ENCODE assay signal across 1 cellular context in the genomic region with DNA sequence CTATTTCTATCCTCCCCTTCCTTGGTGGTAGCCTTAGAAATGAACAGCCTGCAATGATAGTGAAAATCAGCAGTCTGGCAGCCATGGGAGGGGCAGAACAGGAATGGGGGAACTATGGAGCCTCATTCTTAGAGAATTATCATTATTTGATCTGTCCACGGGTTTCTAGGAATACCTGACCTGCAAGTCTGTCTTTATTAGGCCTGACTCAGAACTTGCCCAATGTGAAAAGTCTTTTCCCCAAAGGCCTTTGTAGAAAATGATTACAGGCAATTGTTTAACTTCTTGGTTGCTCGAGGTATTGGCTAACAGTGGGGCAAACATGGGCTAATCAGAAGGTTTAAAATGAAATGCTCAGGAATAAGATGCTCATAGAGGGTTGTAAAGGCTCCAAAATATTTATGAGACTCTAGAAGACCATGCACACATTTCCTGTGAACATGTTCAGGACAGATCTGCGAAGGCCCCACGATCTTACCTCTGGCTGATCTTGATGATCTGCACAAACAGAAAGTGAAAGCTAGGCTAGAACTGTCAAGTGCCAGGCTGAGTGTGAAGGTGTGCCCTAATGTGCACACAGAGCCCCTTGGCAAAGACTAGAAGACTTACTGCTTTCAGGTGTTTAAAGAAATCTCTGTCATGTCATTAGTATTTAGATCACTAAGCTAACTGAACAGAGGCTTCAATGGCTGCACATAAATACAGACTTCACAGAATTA.
TF ChIP-seq lines count a peak whose summit lies in the region.

No MANE protein-coding gene starts in this region.

TF ChIP-seq in IMR-90, 13 proteins besides CTCF, POLR2A, EP300 and RAD21:
- TF ChIP-seq NFE2L2 (IDR thresholded peaks at IDR 0.05; ENCODE audit: low read depth, low read length) (no peak), FOS (IDR thresholded peaks at IDR 0.05; ENCODE audit: low read depth, low read length) (no peak), MAZ (IDR thresholded peaks at IDR 0.05; ENCODE audit: borderline replicate concordance, low read depth, low read length) (no peak), SMC3 (IDR thresholded peaks at IDR 0.05; ENCODE audit: low read depth, low read length) (no peak), RFX5 (IDR thresholded peaks at IDR 0.05; ENCODE audit: low read depth, low read length) (no peak), USF2 (IDR thresholded peaks at IDR 0.05; ENCODE audit: low read depth, low read length) (no peak), MXI1 (IDR thresholded peaks at IDR 0.05; ENCODE audit: borderline replicate concordance, low read depth, low read length) (no peak), MAFK (IDR thresholded peaks at IDR 0.05; ENCODE audit: low read depth, low read length) (no peak), CHD1 (IDR thresholded peaks at IDR 0.05; ENCODE audit: low read depth, low read length) (no peak), BHLHE40 (IDR thresholded peaks at IDR 0.05; ENCODE audit: low read depth, low read length) (no peak), RCOR1 (IDR thresholded peaks at IDR 0.05; ENCODE audit: insufficient replicate concordance, low read length) (no peak), CEBPB (IDR thresholded peaks at IDR 0.05; ENCODE audit: low read depth, low read length) (no peak)
- TF ChIP-seq, protein P1, sequence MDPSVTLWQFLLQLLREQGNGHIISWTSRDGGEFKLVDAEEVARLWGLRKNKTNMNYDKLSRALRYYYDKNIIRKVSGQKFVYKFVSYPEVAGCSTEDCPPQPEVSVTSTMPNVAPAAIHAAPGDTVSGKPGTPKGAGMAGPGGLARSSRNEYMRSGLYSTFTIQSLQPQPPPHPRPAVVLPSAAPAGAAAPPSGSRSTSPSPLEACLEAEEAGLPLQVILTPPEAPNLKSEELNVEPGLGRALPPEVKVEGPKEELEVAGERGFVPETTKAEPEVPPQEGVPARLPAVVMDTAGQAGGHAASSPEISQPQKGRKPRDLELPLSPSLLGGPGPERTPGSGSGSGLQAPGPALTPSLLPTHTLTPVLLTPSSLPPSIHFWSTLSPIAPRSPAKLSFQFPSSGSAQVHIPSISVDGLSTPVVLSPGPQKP (IDR thresholded peaks at IDR 0.05; ENCODE audit: borderline replicate concordance, low read depth, low read length): no peak
